Comparison of ENCODE assay signal across 9 cellular contexts in genomic region chr1:77540501-77541161, GRCh38.
DNase-seq lines count a peak whose midpoint lies in the region; ATAC-seq and TF ChIP-seq lines count a peak whose summit lies in the region.
"Had no signal": no experiment of that assay in that cellular context is flagged by ENCODE, and none has a peak within 500 bp of the region (broad histone marks: within the 10 kb centered on the region; RNA-seq: fewer than 3 reads in every experiment).

No MANE protein-coding gene starts in this region.

- no peak overlapping the region for H3K4me2 ChIP-seq in OCI-LY1 (ENCODE audit: low read length)

- ATAC-seq in HG02642 (IDR thresholded peaks at IDR 0.05; ENCODE audit: poor library complexity, unreplicated experiment), result peak; percentile 40

- no peaks in the 10 kb centered on the region for H3F3A ChIP-seq in OCI-LY1 (ENCODE audit: insufficient read depth, low read length)

- H3K9me2 ChIP-seq in OCI-LY1 (ENCODE audit: low read depth, low read length), result no peaks in the 10 kb centered on the region

- TF ChIP-seq CTCF in OCI-LY1 (IDR thresholded peaks at IDR 0.05; ENCODE audit: low read length), result no peak

- H3K9ac ChIP-seq in OCI-LY1 (ENCODE audit: low read length), result no peak overlapping the region

- peak overlapping the region; percentile 70 for H3K27ac ChIP-seq in OCI-LY1 (ENCODE audit: low read depth, low read length, poor library complexity, severe bottlenecking)

- H3K27me3 ChIP-seq in OCI-LY1 (ENCODE audit: insufficient read depth, low read length), result no peaks in the 10 kb centered on the region

- no peaks in the 10 kb centered on the region for H3K9me3 ChIP-seq in OCI-LY1 (ENCODE audit: low read length)

- no peaks in the 10 kb centered on the region for H3K79me2 ChIP-seq in OCI-LY1 (ENCODE audit: insufficient read depth, low read length)

- peaks cover 33% of the 10 kb centered on the region for H3K4me1 ChIP-seq in OCI-LY1 (ENCODE audit: insufficient read depth, low read length, severe bottlenecking)

- no peaks in the 10 kb centered on the region for H3K36me3 ChIP-seq in OCI-LY1 (ENCODE audit: insufficient read depth, low read length)

- DNase-seq in EL (peak; percentile 90), glomerular visceral epithelial cell (ENCODE audit: extremely low spot score) (peak; percentile 76), NCI-H1694 (lab: John Stamatoyannopoulos, UW) (no peak), amniotic stem cell (lab: John Stamatoyannopoulos, UW) (no peak), NCI-H1417 (lab: John Stamatoyannopoulos, UW) (no peak)
- DNase-seq in activated naive CD4-positive, alpha-beta T cell (lab: John Stamatoyannopoulos, UW), result no peak
- DNase-seq: NCI-H2107 had no signal

- no peaks in the 10 kb centered on the region for H4K20me1 ChIP-seq in OCI-LY1 (ENCODE audit: insufficient read depth, low read length)

- no peak overlapping the region for H2AFZ ChIP-seq in OCI-LY1 (ENCODE audit: low read length)

- H3K4me3 ChIP-seq in OCI-LY1 (ENCODE audit: low read depth, low read length, poor library complexity, severe bottlenecking), result no peak overlapping the region

Comparison
In these comparisons a context has a peak if more than half of its experiments do, and no peak if none do; other contexts are left out.
1. DNase-seq: peak in EL (single experiment) and glomerular visceral epithelial cell (single experiment); none in NCI-H1694 (single experiment), amniotic stem cell (single experiment), activated naive CD4-positive, alpha-beta T cell (0 of 4) and NCI-H1417 (0 of 3).